Comparison of ENCODE assay signal across 16 cellular contexts in genomic region chr2:218756599-218757377, GRCh38. TPM values are rescaled to one million over a fixed set of nuclear protein-coding genes. Genes with fewer than 3 reads are reported as not detected.
DNase-seq lines count a peak whose midpoint lies in the region; ATAC-seq, FAIRE-seq and TF ChIP-seq lines count a peak whose summit lies in the region.
"Had no signal": no experiment of that assay in that cellular context is flagged by ENCODE, and none has a peak within 500 bp of the region (broad histone marks: within the 10 kb centered on the region; RNA-seq: fewer than 3 reads in every experiment).

No MANE protein-coding gene starts in this region.

- peaks cover 6% of the 10 kb centered on the region; the same call in 1 of the 2 replicates for H3K36me3 ChIP-seq in GM23248 (ENCODE audit: low read depth)

- H3K4me3 ChIP-seq in A549: no peak overlapping the region
- H3K4me3 ChIP-seq in dorsolateral prefrontal cortex: no peak overlapping the region
- no peak overlapping the region for H3K4me3 ChIP-seq in GM23248

- peaks cover 12% of the 10 kb centered on the region for H3K36me3 Mint-ChIP-seq in T-helper 17 cell (ENCODE audit: low read depth)
- H3K36me3 Mint-ChIP-seq in progenitor cell of endocrine pancreas (ENCODE audit: insufficient read depth): peaks cover 14% of the 10 kb centered on the region

- H3K27ac Mint-ChIP-seq in T-helper 17 cell: peak overlapping the region; percentile 34
- peak overlapping the region; percentile 38 for H3K27ac Mint-ChIP-seq in progenitor cell of endocrine pancreas

- H4K20me1 ChIP-seq in GM23248 (ENCODE audit: insufficient read depth): no peaks in the 10 kb centered on the region

- TF ChIP-seq RAD21 in A549 (conservative IDR thresholded peaks at IDR 0.05 in 1 of 2, IDR thresholded peaks at IDR 0.05 in 1 of 2): no peak

- H3K4me3 Mint-ChIP-seq in T-helper 17 cell: no peak overlapping the region
- no peak overlapping the region for H3K4me3 Mint-ChIP-seq in progenitor cell of endocrine pancreas (ENCODE audit: low read depth)

- DNase-seq in A549 (ENCODE audit: low read depth in 1 of 2, low spot score in 1 of 2) (no peak), T-helper 17 cell (no peak), foreskin keratinocyte (no peak), progenitor cell of endocrine pancreas (ENCODE audit: low spot score, unreplicated experiment) (no peak), DMS 273 treated with DMSO at 0.1 percent for 48 hours (lab: John Stamatoyannopoulos, UW) (no peak), dorsolateral prefrontal cortex (no peak), GM23248 (no peak)
- no peak for DNase-seq in activated CD8-positive, alpha-beta memory T cell treated with anti-CD3 and anti-CD28 coated beads, Interleukin-2, amount 50 U/mL, for 48 hours
- DNase-seq: C1 segment of cervical spinal cord, NCI-H1105 treated with DMSO at 0.1 percent for 48 hours, NCI-H187, NCI-H526 treated with DMSO at 0.1 percent for 48 hours, RPMI8226, SIG-M5 had no signal

- TF ChIP-seq EP300 in A549 (IDR thresholded peaks at IDR 0.05): no peak

- H3K27ac ChIP-seq in A549 (no peak overlapping the region), foreskin keratinocyte (no peak overlapping the region), dorsolateral prefrontal cortex (peak overlapping the region in 2 of 59 donors; percentile 26 to 32), GM23248 (no peak overlapping the region)

- H3K9me3 ChIP-seq in A549: no peaks in the 10 kb centered on the region
- no peaks in the 10 kb centered on the region for H3K9me3 ChIP-seq in T-helper 17 cell (ENCODE audit: control insufficient read depth, low read length, poor library complexity, severe bottlenecking)
- H3K9me3 ChIP-seq in GM23248 (ENCODE audit: low read depth): no peaks in the 10 kb centered on the region

- no peaks in the 10 kb centered on the region for H3K9me3 Mint-ChIP-seq in progenitor cell of endocrine pancreas (ENCODE audit: low read depth)

- WGBS in A549 (ENCODE audit: missing lambda C conversion rate): 82% methylated on average over 6 of the region's 6 CpGs
- 86 to 89% methylated on average over 6 of the region's 6 CpGs for WGBS in GM23248 (ENCODE audit: low coverage in 1 of 2, low lambda C conversion rate in 2 of 2, missing lambda C conversion rate in 2 of 2), 2 experiments

- CTCF ChIA-PET in A549 (lab: Yijun Ruan, JAX): interaction anchor here (1.2 to 1.7 kb wide), 2 partner anchors 46 to 91 kb away, joined by 5 to 8 read pairs; partner anchors contain the start of gene TTLL4

- H3K27me3 Mint-ChIP-seq in T-helper 17 cell (no peaks in the 10 kb centered on the region), progenitor cell of endocrine pancreas (no peaks in the 10 kb centered on the region)

- H3K9me2 ChIP-seq in GM23248 (ENCODE audit: insufficient read depth): no peaks in the 10 kb centered on the region

- TF ChIP-seq CTCF in A549 (IDR thresholded peaks at IDR 0.05) (no peak), foreskin keratinocyte (conservative IDR thresholded peaks at IDR 0.05) (peak; percentile 1), progenitor cell of endocrine pancreas (IDR thresholded peaks at IDR 0.05; ENCODE audit: unreplicated experiment) (no peak), dorsolateral prefrontal cortex (IDR thresholded peaks at IDR 0.05 in 54 of 56, conservative IDR thresholded peaks at IDR 0.05 in 2 of 56; ENCODE audit: low read depth in 1 of 56, partially characterized antibody in 56 of 56) (no peak)

- no peaks in the 10 kb centered on the region for H3K4me1 ChIP-seq in A549
- peaks cover 8% of the 10 kb centered on the region for H3K4me1 ChIP-seq in foreskin keratinocyte
- no peaks in the 10 kb centered on the region for H3K4me1 ChIP-seq in GM23248 (ENCODE audit: insufficient read depth)

- no peak for FAIRE-seq in A549 (lab: Jason Lieb, UNC)

- in situ Hi-C loops in GM23248 (cut with MboI): no loop called here

- POLR2A ChIA-PET in A549 (lab: Yijun Ruan, JAX): no interaction called here

- intact Hi-C loops in dorsolateral prefrontal cortex (cut with DNase I): no loop called here

- H2AFZ ChIP-seq in GM23248: no peak overlapping the region

- H3K27me3 ChIP-seq in foreskin keratinocyte (no peaks in the 10 kb centered on the region), dorsolateral prefrontal cortex (no peaks in the 10 kb centered on the region), GM23248 (replicated peaks; ENCODE audit: insufficient read depth) (no peaks in the 10 kb centered on the region)

- H3K4me1 Mint-ChIP-seq in T-helper 17 cell (no peaks in the 10 kb centered on the region), progenitor cell of endocrine pancreas (ENCODE audit: low read depth) (no peaks in the 10 kb centered on the region)

- no peaks in the 10 kb centered on the region for H3F3A ChIP-seq in GM23248 (ENCODE audit: insufficient read depth)

- H3K4me2 ChIP-seq in A549 (no peak overlapping the region), GM23248 (ENCODE audit: unreplicated experiment) (no peak overlapping the region)

- ATAC-seq in A549: peak; percentile 32 to 47; a peak in 2 of 6 replicates
- ATAC-seq in T-helper 17 cell: no peak
- no peak for ATAC-seq in foreskin keratinocyte
- ATAC-seq: HCT116 had no signal

- H3K79me2 ChIP-seq in GM23248 (ENCODE audit: insufficient read depth): no peaks in the 10 kb centered on the region

- no peak overlapping the region for H3K9ac ChIP-seq in GM23248

- no peak for TF ChIP-seq POLR2A in A549 (IDR thresholded peaks at IDR 0.05; ENCODE audit: low read length)

TF ChIP-seq in A549, 52 proteins besides CTCF, POLR2A, EP300 and RAD21:
- no peak for TF ChIP-seq CBX2 (IDR thresholded peaks at IDR 0.05; ENCODE audit: borderline replicate concordance, low read depth)
- no peak for TF ChIP-seq NPAS2 (CRISPR knock-in tag; IDR thresholded peaks at IDR 0.05; ENCODE audit: borderline replicate concordance)
- no peak for TF ChIP-seq JUNB (IDR thresholded peaks at IDR 0.05)
- no peak for TF ChIP-seq CHD4 (IDR thresholded peaks at IDR 0.05; ENCODE audit: borderline replicate concordance)
- TF ChIP-seq CBX8 (IDR thresholded peaks at IDR 0.05): no peak
- TF ChIP-seq NR3C1 (IDR thresholded peaks at IDR 0.05): no peak
- no peak for TF ChIP-seq EHMT2 (IDR thresholded peaks at IDR 0.05; ENCODE audit: low read depth)
- no peak for TF ChIP-seq CEBPB (IDR thresholded peaks at IDR 0.05)
- no peak for TF ChIP-seq CHD2 (IDR thresholded peaks at IDR 0.05; ENCODE audit: low read length, partially characterized antibody)
- TF ChIP-seq, protein P1, sequence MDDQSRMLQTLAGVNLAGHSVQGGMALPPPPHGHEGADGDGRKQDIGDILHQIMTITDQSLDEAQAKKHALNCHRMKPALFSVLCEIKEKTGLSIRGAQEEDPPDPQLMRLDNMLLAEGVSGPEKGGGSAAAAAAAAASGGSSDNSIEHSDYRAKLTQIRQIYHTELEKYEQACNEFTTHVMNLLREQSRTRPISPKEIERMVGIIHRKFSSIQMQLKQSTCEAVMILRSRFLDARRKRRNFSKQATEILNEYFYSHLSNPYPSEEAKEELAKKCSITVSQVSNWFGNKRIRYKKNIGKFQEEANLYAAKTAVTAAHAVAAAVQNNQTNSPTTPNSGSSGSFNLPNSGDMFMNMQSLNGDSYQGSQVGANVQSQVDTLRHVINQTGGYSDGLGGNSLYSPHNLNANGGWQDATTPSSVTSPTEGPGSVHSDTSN (IDR thresholded peaks at IDR 0.05): no peak

RNA-seq across cellular contexts. Expression of gene CYP27A1, which starts 25.2 kb away (rescaled TPM):
- polyA plus RNA-seq in A549 (2011; rRNA removed) (0.13 and 0.20 TPM in 2 replicates), A549 (2017; fragmentation: RNase III; extraction: RNeasy Plus Mini Kit Qiagen cat#74134 plus additional on column Dnase treatment) (0.10 to 0.14 TPM (median 0.11 TPM) in 3 replicates), foreskin keratinocyte (0.39 and 0.58 TPM in 2 replicates), GM23248 (2016; fragmentation: Nextera tagmentation; extraction: Ambion mirVana) (2.9 and 3.7 TPM in 2 replicates)
- 0.08 and 0.16 TPM in 2 replicates for polyA plus RNA-seq in A549 (2012; cell fraction: cytosol; rRNA removed)
- 0.43 and 0.53 TPM in 2 replicates for polyA plus RNA-seq in A549 (2012; cell fraction: nucleus; rRNA removed)
- polyA minus RNA-seq in A549 (2011; rRNA and poly(A)+ RNA removed): 0.24 TPM in 1 of 2 replicates, not detected in the other
- total RNA-seq in T-helper 17 cell (under 1 TPM; 0.39 to 0.52 TPM), foreskin keratinocyte (0.44 and 0.56 TPM in 2 replicates), progenitor cell of endocrine pancreas (15.1 and 16.4 TPM in 2 replicates), dorsolateral prefrontal cortex (100 to 1,000 TPM in 1 of 120 experiments, 10 to 100 TPM in 119; 12.4 to 139 (median 33.9) TPM)
- total RNA-seq in GM23248 (2014; rRNA removed; shearing (Covaris generic)): 3.9 and 4.1 TPM in 2 replicates
- total RNA-seq: HT1080 had no signal

RNA-seq across cellular contexts. Expression of gene TTLL4, which starts 46.2 kb away (rescaled TPM):
- polyA plus RNA-seq in A549 (2011; rRNA removed): 26.2 and 37.0 TPM in 2 replicates
- polyA plus RNA-seq in A549 (2012; cell fraction: cytosol; rRNA removed): 25.6 and 30.9 TPM in 2 replicates
- polyA plus RNA-seq in A549 (2012; cell fraction: nucleus; rRNA removed): 83.0 and 89.0 TPM in 2 replicates
- polyA plus RNA-seq in A549 (2017; fragmentation: RNase III; extraction: RNeasy Plus Mini Kit Qiagen cat#74134 plus additional on column Dnase treatment): 23.4 to 25.6 TPM (median 25.0 TPM) in 3 replicates
- 63.6 and 67.8 TPM in 2 replicates for polyA minus RNA-seq in A549 (2011; rRNA and poly(A)+ RNA removed)
- total RNA-seq in T-helper 17 cell: 10 to 100 TPM; 21.1 to 21.2 TPM
- 31.6 and 44.4 TPM in 2 replicates for total RNA-seq in foreskin keratinocyte
- 27.5 and 40.3 TPM in 2 replicates for polyA plus RNA-seq in foreskin keratinocyte
- 92.1 and 93.4 TPM in 2 replicates for total RNA-seq in progenitor cell of endocrine pancreas
- total RNA-seq in dorsolateral prefrontal cortex: 100 to 1,000 TPM in 1 of 120 experiments, 10 to 100 TPM in 119; 19.5 to 103 (median 40.4) TPM
- 5.5 and 9.1 TPM in 2 replicates for total RNA-seq in GM23248 (2014; rRNA removed; shearing (Covaris generic))
- polyA plus RNA-seq in GM23248 (2016; fragmentation: Nextera tagmentation; extraction: Ambion mirVana): 7.3 and 7.7 TPM in 2 replicates

Comparison
In these comparisons a context has a peak if more than half of its experiments do, and no peak if none do; other contexts are left out.
1. ATAC-seq: peak in A549 (2 of 2); none in T-helper 17 cell (single experiment) and foreskin keratinocyte (single experiment).